ENCODE assay signal across 2 cellular contexts in genomic region chr6:120947111-120947510, GRCh38.
TF ChIP-seq lines count a peak whose summit lies in the region.

No MANE protein-coding gene starts in this region.

TF ChIP-seq in liver, 16 proteins besides CTCF, POLR2A, EP300 and RAD21 (continued from another document):
- TF ChIP-seq ZBTB33 (IDR thresholded peaks at IDR 0.05) = no peak

TF ChIP-seq in HepG2, 621 proteins besides CTCF, POLR2A, EP300 and RAD21 (continued from another document):
- TF ChIP-seq CENPBD1 (CRISPR knock-in tag; IDR thresholded peaks at IDR 0.05; ENCODE audit: borderline replicate concordance, low read depth) (no peak), ZNF577 (CRISPR knock-in tag; IDR thresholded peaks at IDR 0.05; ENCODE audit: borderline replicate concordance, low read depth) (no peak), NR2C2 (CRISPR knock-in tag; IDR thresholded peaks at IDR 0.05; ENCODE audit: borderline replicate concordance) (no peak), CBX1 (IDR thresholded peaks at IDR 0.05; ENCODE audit: low read depth) (no peak), KDM5A (IDR thresholded peaks at IDR 0.05; ENCODE audit: borderline replicate concordance, low read length) (no peak), KAT7 (CRISPR knock-in tag; IDR thresholded peaks at IDR 0.05; ENCODE audit: borderline replicate concordance) (no peak), ZNF12 (CRISPR knock-in tag; IDR thresholded peaks at IDR 0.05) (no peak), CENPT (CRISPR knock-in tag; IDR thresholded peaks at IDR 0.05; ENCODE audit: low read depth) (no peak), CSRNP2 (CRISPR knock-in tag; conservative IDR thresholded peaks at IDR 0.05; ENCODE audit: low read depth) (no peak)
